Comparison of ENCODE assay signal across 34 cellular contexts in the genomic region with DNA sequence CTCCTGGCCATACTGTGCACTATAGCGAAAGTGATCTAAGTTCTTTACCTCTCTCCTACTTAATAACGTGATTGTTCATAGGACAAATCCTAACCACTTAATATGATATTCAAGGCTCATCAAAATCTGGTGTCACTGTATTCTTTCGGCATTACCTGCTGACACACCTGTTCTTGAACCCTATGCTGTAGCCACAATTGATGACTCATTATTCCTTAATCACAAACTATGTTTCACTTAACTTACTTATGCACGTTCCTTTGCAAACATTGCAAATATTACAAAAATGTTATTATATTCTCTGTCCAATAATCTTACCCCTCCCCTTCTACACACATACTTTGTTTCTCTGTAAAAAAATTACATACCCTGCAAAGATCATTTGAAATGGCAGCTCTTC.
"Had no signal": no experiment of that assay in that cellular context is flagged by ENCODE, and none has a peak within 500 bp of the region (broad histone marks: within the 10 kb centered on the region; RNA-seq: fewer than 3 reads in every experiment).

No MANE protein-coding gene starts in this region.

- H3K4me2 ChIP-seq: PC-9 had no signal

- DNase-seq: activated B cell treated with CpG ODN at 0.5 μM for 24 hours; activated CD4-positive, alpha-beta memory T cell treated with anti-CD3 and anti-CD28 coated beads for 36 hours; activated CD4-positive, alpha-beta T cell treated with anti-CD3 and anti-CD28 coated beads for 4 hours; activated CD4-positive, alpha-beta T cell treated with anti-CD3 and anti-CD28 coated beads, Interleukin-2, amount 50 U/mL, for 1 hour; activated CD4-positive, CD25-positive, alpha-beta regulatory T cell treated with anti-CD3 and anti-CD28 coated beads, Interleukin-2, amount 50 U/mL, for 72 hours; activated CD8-positive, alpha-beta memory T cell treated with anti-CD3 and anti-CD28 coated beads for 24 hours; activated CD8-positive, alpha-beta memory T cell treated with anti-CD3 and anti-CD28 coated beads, Interleukin-2, amount 10 ng/mL, durations not matched to agents 7 days and 5 days; activated CD8-positive, alpha-beta memory T cell treated with anti-CD3 and anti-CD28 coated beads, Interleukin-2, amount 50 U/mL, for 48 hours; activated effector memory CD4-positive, alpha-beta T cell treated with Interleukin-2 at 50 U/mL for 16 hours; activated naive CD4-positive, alpha-beta T cell treated with anti-CD3 and anti-CD28 coated beads, Interleukin-2, amount 10 ng/mL, durations not matched to agents 7 days and 5 days; activated T-cell treated with anti-CD3 and anti-CD28 coated beads, Interleukin-2, amount 50 U/mL, for 48 hours; amniotic stem cell; aorta; caudate nucleus; cerebellar nuclear complex; Karpas-422; KBM-7; NCI-H1105; NCI-H1417 treated with DMSO at 0.1 percent for 48 hours; NCI-H1694; NCI-H1930; NCI-H345; NCI-H524 treated with DMSO at 0.1 percent for 48 hours; NCI-H748 treated with DMSO at 0.1 percent for 48 hours; NK-92 treated with Interleukin-12 subunit alpha and Interleukin-12 subunit beta, amount 100 ng/mL, for 24 hours; Right ventricle myocardium superior; SW 1271; T-helper 1 cell; T-helper 2 cell; T-helper 9 cell had no signal

- H3K4me3 ChIP-seq: PC-9 had no signal

- ATAC-seq: activated CD8-positive, alpha-beta memory T cell treated with anti-CD3 and anti-CD28 coated beads, Interleukin-2, amount 10 ng/mL, durations not matched to agents 7 days and 5 days had no signal

- FAIRE-seq: RCC 7860 had no signal

- H3K27ac ChIP-seq: PC-9, RWPE1, VCaP had no signal
